ENCODE assay signal across 12 cellular contexts in the genomic region with DNA sequence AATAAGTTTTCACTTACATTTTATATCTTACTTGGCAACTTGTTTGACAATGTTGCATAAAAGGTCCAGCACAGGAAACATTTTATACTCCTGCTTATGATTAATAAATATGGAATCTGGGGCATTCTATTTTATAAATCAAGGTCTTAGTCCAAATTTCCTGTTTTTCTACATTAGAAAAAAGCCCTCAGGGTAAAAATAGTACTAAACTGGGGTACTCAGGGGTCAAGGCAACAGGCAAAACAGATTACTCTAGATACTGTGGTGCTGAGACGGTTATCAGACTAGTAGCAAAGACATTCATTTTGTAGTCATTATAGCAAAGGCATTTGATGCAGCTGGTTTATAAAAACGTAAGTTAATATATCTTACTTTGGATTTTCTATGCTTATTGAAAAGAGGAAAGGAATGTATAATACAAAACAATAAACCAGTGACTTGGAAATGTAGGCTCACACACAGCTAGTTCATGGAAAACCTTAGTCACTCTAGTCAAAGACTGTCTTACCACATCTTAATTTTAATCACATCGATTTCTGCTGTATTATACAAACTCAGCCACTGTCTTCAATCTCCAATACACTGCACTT. TPM values are rescaled to one million over a fixed set of nuclear protein-coding genes. Genes with fewer than 3 reads are reported as not detected.
DNase-seq lines count a peak whose midpoint lies in the region; ATAC-seq and TF ChIP-seq lines count a peak whose summit lies in the region.
"Had no signal": no experiment of that assay in that cellular context is flagged by ENCODE, and none has a peak within 500 bp of the region (broad histone marks: within the 10 kb centered on the region; RNA-seq: fewer than 3 reads in every experiment).

No MANE protein-coding gene starts in this region.

- peak overlapping the region; percentile 66 for H3K4me2 ChIP-seq in osteoblast (ENCODE audit: insufficient read depth, low read length)

- DNase-seq in AG08395 (ENCODE audit: low spot score) (peak; percentile 68), M059J (ENCODE audit: low read depth) (peak; percentile 89), epithelial cell of prostate (ENCODE audit: low read depth, low spot score) (no peak), osteoblast (ENCODE audit: insufficient read length, low spot score, missing footprints) (peak; percentile 49), MV-4-11 (lab: John Stamatoyannopoulos, UW) (no peak), SKM-1 (lab: John Stamatoyannopoulos, UW; ENCODE audit: unreplicated experiment) (no peak)
- DNase-seq: activated CD4-positive, alpha-beta T cell treated with anti-CD3 and anti-CD28 coated beads for 1 hour; activated naive CD4-positive, alpha-beta T cell treated with anti-CD3 and anti-CD28 coated beads for 36 hours; erythroblast had no signal

- no peak overlapping the region for H2AFZ ChIP-seq in osteoblast (ENCODE audit: low read length)

- H3K79me2 ChIP-seq in osteoblast (ENCODE audit: insufficient read depth, low read length) = no peaks in the 10 kb centered on the region

- peaks cover 30% of the 10 kb centered on the region for H3K4me1 ChIP-seq in osteoblast (ENCODE audit: insufficient read depth, low read length)

- no peak overlapping the region for H3K4me3 ChIP-seq in osteoblast (ENCODE audit: insufficient read depth, low read length)

- H3K27ac ChIP-seq in epithelial cell of prostate (peak overlapping the region; percentile 21), osteoblast (ENCODE audit: low read depth, low read length) (peak overlapping the region; percentile 89)

- TF ChIP-seq CTCF in osteoblast (IDR thresholded peaks at IDR 0.05; ENCODE audit: extremely low read depth, low read depth, low read length) = no peak

- H4K20me1 ChIP-seq in osteoblast (ENCODE audit: insufficient read depth, low read length) = no peaks in the 10 kb centered on the region

- ATAC-seq in HG03025 (IDR thresholded peaks at IDR 0.05; ENCODE audit: low FRiP score, unreplicated experiment) (no peak), HG03442 (IDR thresholded peaks at IDR 0.05; ENCODE audit: unreplicated experiment) (no peak)
- ATAC-seq: stimulated activated memory B cell treated with anti-CD40 and anti-IgM and Interleukin-4, amounts not matched to agents 10 μg/mL and 1 μg/mL and 100 μg/mL, for 72 hours had no signal

- no peaks in the 10 kb centered on the region for H3K27me3 ChIP-seq in osteoblast (ENCODE audit: insufficient read depth, low read length)

- no peaks in the 10 kb centered on the region for H3K36me3 ChIP-seq in osteoblast (ENCODE audit: insufficient read depth, low read length)

- H3K9me3 ChIP-seq in osteoblast (ENCODE audit: low read depth, low read length) = no peaks in the 10 kb centered on the region

RNA-seq across cellular contexts. Expression of gene FILIP1L, which starts 45.4 kb away (rescaled TPM):
- total RNA-seq in M059J (2014; rRNA removed; shearing (Covaris generic)) = 35.1 and 43.2 TPM in 2 replicates
- total RNA-seq in osteoblast = 5.8 and 5.9 TPM in 2 replicates

Comparison
In these comparisons a context has a peak if more than half of its experiments do, and no peak if none do; other contexts are left out.
1. DNase-seq: peak in AG08395 (single experiment), M059J (single experiment) and osteoblast (single experiment); none in epithelial cell of prostate (single experiment), MV-4-11 (single experiment) and SKM-1 (single experiment).